9 cellular contexts compared by ENCODE assay signal in the genomic region with DNA sequence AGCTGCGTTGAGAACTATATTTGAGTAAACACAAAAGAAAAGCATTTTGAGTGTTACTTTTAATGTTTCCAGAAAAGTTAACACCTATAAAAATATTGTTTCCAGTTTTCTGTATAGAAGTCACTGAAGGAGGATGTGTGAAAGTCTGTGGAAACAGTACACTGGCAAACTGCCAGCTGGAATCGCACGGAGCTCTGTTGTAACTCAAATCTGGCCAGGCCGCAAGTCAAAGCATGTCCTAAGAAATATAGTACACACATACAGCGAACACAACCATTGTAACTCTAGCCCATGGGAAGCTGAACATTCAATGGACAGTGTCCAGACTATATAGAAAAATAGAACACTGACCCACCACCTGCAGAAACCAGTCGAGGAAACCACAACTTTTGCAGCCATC.
DNase-seq lines count a peak whose midpoint lies in the region; ATAC-seq, FAIRE-seq and TF ChIP-seq lines count a peak whose summit lies in the region.
"Had no signal": no experiment of that assay in that cellular context is flagged by ENCODE, and none has a peak within 500 bp of the region (broad histone marks: within the 10 kb centered on the region; RNA-seq: fewer than 3 reads in every experiment).

No MANE protein-coding gene starts in this region.

- no peak for TF ChIP-seq CTCF in colonic mucosa (IDR thresholded peaks at IDR 0.05)
- TF ChIP-seq CTCF in left lung (IDR thresholded peaks at IDR 0.05): no peak

- H3K9me3 ChIP-seq in colonic mucosa: no peaks in the 10 kb centered on the region
- H3K9me3 ChIP-seq in left lung: no peaks in the 10 kb centered on the region

- H3K36me3 ChIP-seq in colonic mucosa (no peaks in the 10 kb centered on the region), left lung (no peaks in the 10 kb centered on the region)

- no peaks in the 10 kb centered on the region for H3K4me1 ChIP-seq in colonic mucosa
- H3K4me1 ChIP-seq in left lung: peaks cover 0 to 7% of the 10 kb centered on the region in 2 donors

- intact Hi-C loops in colonic mucosa (cut with DNase I) (no loop called here), left lung (cut with DNase I) (no loop called here)

- no peak overlapping the region for H3K27ac ChIP-seq in colonic mucosa
- no peak overlapping the region for H3K27ac ChIP-seq in left lung

- no peak overlapping the region for H3K9ac ChIP-seq in colonic mucosa (ENCODE audit: low read depth in 2 of 2, low read length in 2 of 2)

- H3K27me3 ChIP-seq in colonic mucosa (no peaks in the 10 kb centered on the region), left lung (no peaks in the 10 kb centered on the region)

- peak; percentile 76 for ATAC-seq in left lung
- ATAC-seq in GM21825 (IDR thresholded peaks at IDR 0.05; ENCODE audit: unreplicated experiment): no peak

- H3K4me3 ChIP-seq in colonic mucosa (no peak overlapping the region), left lung (no peak overlapping the region)

- DNase-seq in NCI-H2171 treated with DMSO at 0.1 percent for 48 hours (lab: John Stamatoyannopoulos, UW): peak; percentile 51
- no peak for DNase-seq in NCI-H2171 (lab: John Stamatoyannopoulos, UW)
- peak; percentile 33 for DNase-seq in colonic mucosa
- DNase-seq in left lung: peak in 1 of 2 donors; percentile 52
- DNase-seq in ureter (ENCODE audit: low spot score): peak; percentile 87
- no peak for DNase-seq in frontal cortex (ENCODE audit: low spot score in 2 of 2)
- DNase-seq in hepatic stellate cell (ENCODE audit: low spot score): no peak
- DNase-seq: kidney glomerular epithelial cell had no signal

- FAIRE-seq in frontal cortex (lab: Jason Lieb, UNC): no peak

Comparison
In these comparisons a context has a peak if more than half of its experiments do, and no peak if none do; other contexts are left out.
1. DNase-seq: peak in NCI-H2171 treated with DMSO at 0.1 percent for 48 hours (single experiment), colonic mucosa (single experiment) and ureter (single experiment); none in NCI-H2171 (single experiment), frontal cortex (0 of 2) and hepatic stellate cell (single experiment).